Comparison of ENCODE assay signal across 1 cellular context in genomic region chr13:76820759-76821158, GRCh38.
TF ChIP-seq lines count a peak whose summit lies in the region.

No MANE protein-coding gene starts in this region.

TF ChIP-seq in HCT116, 20 proteins besides CTCF, POLR2A, EP300 and RAD21 (continued from another document):
- TF ChIP-seq REST (IDR thresholded peaks at IDR 0.05; ENCODE audit: low read depth) (no peak), SRF (IDR thresholded peaks at IDR 0.05; ENCODE audit: low read depth) (no peak), CBX3 (IDR thresholded peaks at IDR 0.05; ENCODE audit: low read depth) (no peak)
